10 cellular contexts compared by ENCODE assay signal in genomic region chr18:59904051-59904601, GRCh38. TPM values are rescaled to one million over a fixed set of nuclear protein-coding genes. Genes with fewer than 3 reads are reported as not detected.
DNase-seq lines count a peak whose midpoint lies in the region; ATAC-seq and FAIRE-seq lines count a peak whose summit lies in the region.
"Had no signal": no experiment of that assay in that cellular context is flagged by ENCODE, and none has a peak within 500 bp of the region (broad histone marks: within the 10 kb centered on the region; RNA-seq: fewer than 3 reads in every experiment).

No MANE protein-coding gene starts in this region.

- H3K9me3 ChIP-seq in small intestine (ENCODE audit: control insufficient read depth, low read depth) = no peaks in the 10 kb centered on the region

- H3K4me1 Mint-ChIP-seq in activated T-cell treated with anti-CD3 and anti-CD28 coated beads, Interleukin-2, amount 50 U/mL, for 4 hours (ENCODE audit: low read depth) = peaks cover 58% of the 10 kb centered on the region
- peaks cover 56% of the 10 kb centered on the region for H3K4me1 Mint-ChIP-seq in central memory CD8-positive, alpha-beta T cell

- peak overlapping the region; percentile 89 for H3K27ac Mint-ChIP-seq in central memory CD8-positive, alpha-beta T cell (ENCODE audit: low read depth)

- 61 to 100% (median 80%) methylated on average over 1 of the region's 1 CpG for WGBS in small intestine, 3 donors

- ATAC-seq in activated T-cell treated with anti-CD3 and anti-CD28 coated beads, Interleukin-2, amount 50 U/mL, for 4 hours = no peak
- no peak for ATAC-seq in central memory CD8-positive, alpha-beta T cell (replicated peaks; ENCODE audit: extremely low read depth, poor library complexity, severe bottlenecking)

- FAIRE-seq in small intestine (lab: Jason Lieb, UNC) = peak; percentile 49

- H3K36me3 Mint-ChIP-seq in activated T-cell treated with anti-CD3 and anti-CD28 coated beads, Interleukin-2, amount 50 U/mL, for 4 hours (ENCODE audit: insufficient read depth) = peaks cover 33% of the 10 kb centered on the region
- H3K36me3 Mint-ChIP-seq in central memory CD8-positive, alpha-beta T cell (ENCODE audit: insufficient read depth) = peaks cover 44% of the 10 kb centered on the region

- no peaks in the 10 kb centered on the region for H3K36me3 ChIP-seq in small intestine (ENCODE audit: control insufficient read depth in 2 of 2, insufficient read depth in 2 of 2, low read length in 2 of 2)

- no peaks in the 10 kb centered on the region for H3K27me3 ChIP-seq in small intestine (ENCODE audit: control insufficient read depth in 2 of 2, insufficient read depth in 2 of 2, low read length in 2 of 2)

- no peaks in the 10 kb centered on the region for H3K27me3 Mint-ChIP-seq in activated T-cell treated with anti-CD3 and anti-CD28 coated beads, Interleukin-2, amount 50 U/mL, for 4 hours (ENCODE audit: low read depth)
- no peaks in the 10 kb centered on the region for H3K27me3 Mint-ChIP-seq in central memory CD8-positive, alpha-beta T cell

- no peak overlapping the region for H3K4me3 ChIP-seq in small intestine (ENCODE audit: low read depth in 1 of 2, low read length in 2 of 2)

- peaks cover 0 to 5% of the 10 kb centered on the region in 2 donors for H3K4me1 ChIP-seq in small intestine (ENCODE audit: control insufficient read depth in 2 of 2, insufficient read depth in 1 of 2, low read depth in 1 of 2, low read length in 1 of 2)

- H3K9me3 Mint-ChIP-seq in activated T-cell treated with anti-CD3 and anti-CD28 coated beads, Interleukin-2, amount 50 U/mL, for 4 hours = no peaks in the 10 kb centered on the region
- no peaks in the 10 kb centered on the region for H3K9me3 Mint-ChIP-seq in central memory CD8-positive, alpha-beta T cell

- no peak for DNase-seq in activated T-cell treated with anti-CD3 and anti-CD28 coated beads, Interleukin-2, amount 50 U/mL, for 4 hours
- no peak for DNase-seq in activated T-cell treated with anti-CD3 and anti-CD28 coated beads, Interleukin-2, amount 50 U/mL, for 48 hours
- DNase-seq in M059J (ENCODE audit: low read depth) (peak; percentile 58), small intestine (no peak), GM19238 (ENCODE audit: insufficient read length, low spot score) (no peak), mucosa of gallbladder (ENCODE audit: low spot score) (no peak), T-helper 9 cell (no peak)
- no peak for DNase-seq in central memory CD8-positive, alpha-beta T cell (ENCODE audit: low spot score in 2 of 2)
- DNase-seq: cerebellar nuclear complex, NCI-H2081 treated with DMSO at 0.1 percent for 48 hours had no signal

- peak overlapping the region in 1 of 2 donors; percentile 24 for H3K27ac ChIP-seq in small intestine (ENCODE audit: low read depth in 1 of 2, low read length in 1 of 2)

- peak overlapping the region; percentile 60 for H3K4me3 Mint-ChIP-seq in activated T-cell treated with anti-CD3 and anti-CD28 coated beads, Interleukin-2, amount 50 U/mL, for 4 hours
- peak overlapping the region; percentile 60 for H3K4me3 Mint-ChIP-seq in central memory CD8-positive, alpha-beta T cell

RNA-seq across cellular contexts. Expression of gene PMAIP1, which starts 4.3 kb away (rescaled TPM):
- 10 to 100 TPM; 68.7 to 93.0 (median 79.7) TPM for total RNA-seq in activated T-cell treated with anti-CD3 and anti-CD28 coated beads, Interleukin-2, amount 50 U/mL, for 4 hours
- total RNA-seq in M059J (2014; rRNA removed; shearing (Covaris generic)) = 37.9 and 87.1 TPM in 2 replicates
- 1 to 10 TPM; 1.4 to 7.5 (median 1.8) TPM for polyA plus RNA-seq in small intestine
- 1.4 TPM for total RNA-seq in mucosa of gallbladder

Comparison
In these comparisons a context has a peak if more than half of its experiments do, and no peak if none do; other contexts are left out.
1. RNA of gene PMAIP1, which starts 4.3 kb away (total RNA-seq): 37.9 to 87.1 TPM in M059J and 68.7 to 93.0 TPM in activated T-cell treated with anti-CD3 and anti-CD28 coated beads, Interleukin-2, amount 50 U/mL, for 4 hours; 1.4 TPM in mucosa of gallbladder (single experiment); every median in the first group is over 10 times any median in the second.